ENCODE assay signal across 9 cellular contexts in genomic region chr2:36371963-36372391, GRCh38. TPM values are rescaled to one million over a fixed set of nuclear protein-coding genes. Genes with fewer than 3 reads are reported as not detected.
DNase-seq lines count a peak whose midpoint lies in the region; ATAC-seq and TF ChIP-seq lines count a peak whose summit lies in the region.
"Had no signal": no experiment of that assay in that cellular context is flagged by ENCODE, and none has a peak within 500 bp of the region (broad histone marks: within the 10 kb centered on the region; RNA-seq: fewer than 3 reads in every experiment).

No MANE protein-coding gene starts in this region.

- peak overlapping the region; percentile 49 to 51 for H3K27ac ChIP-seq in thoracic aorta

- H3K4me3 ChIP-seq in HFF-Myc (replicated peaks; ENCODE audit: low read depth, low read length) (no peak overlapping the region), astrocyte of the spinal cord (ENCODE audit: low read depth, low read length) (no peak overlapping the region), thoracic aorta (no peak overlapping the region)

- no peak for ATAC-seq in thoracic aorta (ENCODE audit: insufficient number of reproducible peaks, low FRiP score, low read depth)

- H3K27me3 Mint-ChIP-seq in activated CD4-positive, alpha-beta memory T cell treated with anti-CD3 and anti-CD28 coated beads, Interleukin-2, amount 10 ng/mL, durations not matched to agents 7 days and 5 days, result peaks cover 4% of the 10 kb centered on the region

- DNase-seq in HFF-Myc (ENCODE audit: extremely low read depth, low read depth), result peak; percentile 88
- DNase-seq in astrocyte of the spinal cord (ENCODE audit: low read depth, low spot score), result peak; percentile 78
- DNase-seq in islet precursor cell, result peak; percentile 78
- DNase-seq in thoracic aorta (ENCODE audit: low spot score), result no peak
- no peak for DNase-seq in activated effector memory CD4-positive, alpha-beta T cell treated with anti-CD3 and anti-CD28 coated beads, Interleukin-2, amount 50 U/mL, for 16 hours
- DNase-seq in NCI-H1417 (lab: John Stamatoyannopoulos, UW), result no peak
- DNase-seq in putamen (ENCODE audit: low spot score), result no peak
- no peak for DNase-seq in activated CD4-positive, alpha-beta memory T cell treated with anti-CD3 and anti-CD28 coated beads, Interleukin-2, amount 10 ng/mL, durations not matched to agents 7 days and 5 days
- DNase-seq: activated CD8-positive, alpha-beta memory T cell treated with anti-CD3 and anti-CD28 coated beads, Interleukin-2, amount 50 U/mL, for 48 hours had no signal

- in situ Hi-C loops in astrocyte of the spinal cord (cut with HindIII; ENCODE audit: low sequenced_read_pairs), result no loop called here

- peaks cover 16% of the 10 kb centered on the region for H3K4me1 Mint-ChIP-seq in activated CD4-positive, alpha-beta memory T cell treated with anti-CD3 and anti-CD28 coated beads, Interleukin-2, amount 10 ng/mL, durations not matched to agents 7 days and 5 days

- no peak for TF ChIP-seq CTCF in HFF-Myc (IDR thresholded peaks at IDR 0.05; ENCODE audit: low read depth, low read length, missing control alignments)
- TF ChIP-seq CTCF in astrocyte of the spinal cord (IDR thresholded peaks at IDR 0.05; ENCODE audit: low read depth, low read length), result no peak
- no peak for TF ChIP-seq CTCF in thoracic aorta (IDR thresholded peaks at IDR 0.05)

- no peaks in the 10 kb centered on the region for H3K9me3 Mint-ChIP-seq in activated CD4-positive, alpha-beta memory T cell treated with anti-CD3 and anti-CD28 coated beads, Interleukin-2, amount 10 ng/mL, durations not matched to agents 7 days and 5 days

- peaks cover 74 to 100% of the 10 kb centered on the region in 2 donors for H3K4me1 ChIP-seq in thoracic aorta (ENCODE audit: control insufficient read depth in 1 of 2, low read depth in 2 of 2)

- no peaks in the 10 kb centered on the region for H3K27me3 ChIP-seq in thoracic aorta (replicated peaks; ENCODE audit: insufficient read depth)

- H3K36me3 Mint-ChIP-seq in activated CD4-positive, alpha-beta memory T cell treated with anti-CD3 and anti-CD28 coated beads, Interleukin-2, amount 10 ng/mL, durations not matched to agents 7 days and 5 days (ENCODE audit: low read depth), result no peaks in the 10 kb centered on the region

- H3K27ac Mint-ChIP-seq in activated CD4-positive, alpha-beta memory T cell treated with anti-CD3 and anti-CD28 coated beads, Interleukin-2, amount 10 ng/mL, durations not matched to agents 7 days and 5 days, result no peak overlapping the region

- no peaks in the 10 kb centered on the region for H3K9me3 ChIP-seq in thoracic aorta

- no peaks in the 10 kb centered on the region for H3K36me3 ChIP-seq in thoracic aorta

- CTCF ChIA-PET in activated CD4-positive, alpha-beta memory T cell treated with anti-CD3 and anti-CD28 coated beads, Interleukin-2, amount 10 ng/mL, durations not matched to agents 7 days and 5 days (lab: Charles Lee), result interaction anchor here (1.0 to 1.3 kb wide), 2 partner anchors 135 to 292 kb away, joined by 3 read pairs; no protein-coding TSS in a partner anchor

- POLR2A ChIA-PET in activated CD4-positive, alpha-beta memory T cell treated with anti-CD3 and anti-CD28 coated beads, Interleukin-2, amount 10 ng/mL, durations not matched to agents 7 days and 5 days (lab: Charles Lee), result no interaction called here

- H3K4me3 Mint-ChIP-seq in activated CD4-positive, alpha-beta memory T cell treated with anti-CD3 and anti-CD28 coated beads, Interleukin-2, amount 10 ng/mL, durations not matched to agents 7 days and 5 days, result no peak overlapping the region

RNA-seq across cellular contexts. Expression of gene CRIM1, which starts 16.4 kb away (rescaled TPM):
- total RNA-seq in thoracic aorta, result 100 to 1,000 TPM; 217 to 465 TPM
- total RNA-seq in activated CD4-positive, alpha-beta memory T cell treated with anti-CD3 and anti-CD28 coated beads, Interleukin-2, amount 10 ng/mL, durations not matched to agents 7 days and 5 days, result 1 to 10 TPM; 5.4 to 6.6 TPM

Comparison
In these comparisons a context has a peak if more than half of its experiments do, and no peak if none do; other contexts are left out.
1. DNase-seq: peak in HFF-Myc (single experiment), astrocyte of the spinal cord (single experiment) and islet precursor cell (single experiment); none in thoracic aorta (single experiment), activated effector memory CD4-positive, alpha-beta T cell treated with anti-CD3 and anti-CD28 coated beads, Interleukin-2, amount 50 U/mL, for 16 hours (single experiment), NCI-H1417 (0 of 3), putamen (single experiment) and activated CD4-positive, alpha-beta memory T cell treated with anti-CD3 and anti-CD28 coated beads, Interleukin-2, amount 10 ng/mL, durations not matched to agents 7 days and 5 days (single experiment).
2. RNA of gene CRIM1, which starts 16.4 kb away (total RNA-seq): 217 to 465 TPM in thoracic aorta; 5.4 to 6.6 TPM in activated CD4-positive, alpha-beta memory T cell treated with anti-CD3 and anti-CD28 coated beads, Interleukin-2, amount 10 ng/mL, durations not matched to agents 7 days and 5 days; every median in the first group is over 10 times any median in the second.